In genomic region chr11:97419729-97420128, GRCh38 we compare ENCODE assay signal across 8 cellular contexts.
"Had no signal": no experiment of that assay in that cellular context is flagged by ENCODE, and none has a peak within 500 bp of the region (broad histone marks: within the 10 kb centered on the region; RNA-seq: fewer than 3 reads in every experiment).

No MANE protein-coding gene starts in this region.

- H3K9me3 Mint-ChIP-seq: GM23338 had no signal

- H3K4me3 ChIP-seq: GM23338, HAP-1 had no signal

- H3K27ac ChIP-seq: HL-60 had no signal

- ATAC-seq: GM23338, HCT116 had no signal

- H3K4me1 ChIP-seq: HAP-1 had no signal

- H3K4me3 Mint-ChIP-seq: GM23338, HFFc6, IgD-negative memory B cell had no signal

- H2AFZ ChIP-seq: GM23338 had no signal

- H3K4me1 Mint-ChIP-seq: GM23338, IgD-negative memory B cell had no signal

- H3K36me3 ChIP-seq: HAP-1 had no signal

- H3K27ac Mint-ChIP-seq: GM23338, HFFc6, IgD-negative memory B cell had no signal

- DNase-seq: H7, HFFc6, KG1 had no signal

- H3K9me3 ChIP-seq: HAP-1 had no signal

- H3K36me3 Mint-ChIP-seq: IgD-negative memory B cell had no signal

- H3K4me2 ChIP-seq: GM23338 had no signal

- H3K27me3 Mint-ChIP-seq: IgD-negative memory B cell had no signal
